Comparison of ENCODE assay signal across 13 cellular contexts in the genomic region with DNA sequence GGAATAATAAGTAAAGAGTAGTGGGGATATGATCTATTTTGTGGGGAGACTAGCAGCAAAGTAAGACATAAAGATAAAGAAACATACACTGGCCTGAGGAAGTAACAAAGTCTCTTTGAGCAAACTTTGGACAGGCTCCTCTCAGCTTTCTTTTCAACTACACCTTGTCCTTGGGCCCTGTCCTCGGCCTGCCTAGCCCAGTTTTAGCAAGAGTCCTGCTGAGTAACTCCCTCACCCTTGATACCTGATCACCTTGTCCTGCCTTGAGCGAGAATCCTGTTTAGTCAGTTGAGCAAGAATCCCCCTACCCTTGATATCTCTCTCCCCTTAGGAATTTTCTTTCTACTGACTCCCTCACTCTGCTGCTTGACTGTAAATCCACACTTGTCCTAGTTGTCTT. TPM values are rescaled to one million over a fixed set of nuclear protein-coding genes. Genes with fewer than 3 reads are reported as not detected.
DNase-seq lines count a peak whose midpoint lies in the region; ATAC-seq and TF ChIP-seq lines count a peak whose summit lies in the region.
"Had no signal": no experiment of that assay in that cellular context is flagged by ENCODE, and none has a peak within 500 bp of the region (broad histone marks: within the 10 kb centered on the region; RNA-seq: fewer than 3 reads in every experiment).

No MANE protein-coding gene starts in this region.

- peak overlapping the region; percentile 53 for H3K4me3 Mint-ChIP-seq in activated T-cell treated with anti-CD3 and anti-CD28 coated beads, Interleukin-2, amount 50 U/mL, for 4 hours
- H3K4me3 Mint-ChIP-seq in activated CD4-positive, alpha-beta memory T cell treated with anti-CD3 and anti-CD28 coated beads for 36 hours: peak overlapping the region; percentile 24

- POLR2A ChIA-PET in activated CD4-positive, alpha-beta memory T cell treated with anti-CD3 and anti-CD28 coated beads for 36 hours (lab: Charles Lee): interaction anchor here (2.4 kb wide), 1 partner anchor 29 kb away, joined by 16 read pairs; a partner anchor contains a TSS
- POLR2A ChIA-PET in RWPE1 (lab: Yijun Ruan, JAX; ENCODE audit: low non-redundant PET): no interaction called here

- no peak for ATAC-seq in activated T-cell treated with anti-CD3 and anti-CD28 coated beads, Interleukin-2, amount 50 U/mL, for 4 hours
- no peak for ATAC-seq in lower lobe of right lung

- H3K9me3 Mint-ChIP-seq in activated T-cell treated with anti-CD3 and anti-CD28 coated beads, Interleukin-2, amount 50 U/mL, for 4 hours: no peaks in the 10 kb centered on the region
- no peaks in the 10 kb centered on the region for H3K9me3 Mint-ChIP-seq in activated CD4-positive, alpha-beta memory T cell treated with anti-CD3 and anti-CD28 coated beads for 36 hours

- H3K9me3 ChIP-seq in lower lobe of right lung (no peaks in the 10 kb centered on the region), subcutaneous abdominal adipose tissue (ENCODE audit: control insufficient read depth in 5 of 5, low read length in 5 of 5) (no peaks in the 10 kb centered on the region)
- H3K9me3 ChIP-seq: SK-N-SH had no signal

- CTCF ChIA-PET in activated CD4-positive, alpha-beta memory T cell treated with anti-CD3 and anti-CD28 coated beads for 36 hours (lab: Charles Lee): interaction anchor here (2.0 to 2.2 kb wide), 2 partner anchors 29 to 339 kb away, joined by 7 to 10 read pairs; a partner anchor contains a TSS
- CTCF ChIA-PET in RWPE1 (lab: Yijun Ruan, JAX): no interaction called here

- intact Hi-C loops in activated CD4-positive, alpha-beta memory T cell treated with anti-CD3 and anti-CD28 coated beads for 36 hours (cut with micrococcal nuclease): loop anchor here (5.0 to 10.0 kb wide), 5 partner anchors 68 to 1445 kb away; a partner anchor contains a TSS
- intact Hi-C loops in lower lobe of right lung (cut with DNase I): no loop called here

- H3K4me3 ChIP-seq in lower lobe of right lung (peak overlapping the region; percentile 64), subcutaneous abdominal adipose tissue (ENCODE audit: low read depth in 1 of 5, low read length in 5 of 5) (no peak overlapping the region)

- H3K4me1 Mint-ChIP-seq in activated T-cell treated with anti-CD3 and anti-CD28 coated beads, Interleukin-2, amount 50 U/mL, for 4 hours (ENCODE audit: low read depth): peaks cover 34% of the 10 kb centered on the region
- H3K4me1 Mint-ChIP-seq in activated CD4-positive, alpha-beta memory T cell treated with anti-CD3 and anti-CD28 coated beads for 36 hours (ENCODE audit: low read depth): peaks cover 30% of the 10 kb centered on the region

- no peak for DNase-seq in activated T-cell treated with anti-CD3 and anti-CD28 coated beads, Interleukin-2, amount 50 U/mL, for 4 hours
- no peak for DNase-seq in activated T-cell treated with anti-CD3 and anti-CD28 coated beads, Interleukin-2, amount 50 U/mL, for 1 hour
- DNase-seq in activated CD4-positive, alpha-beta memory T cell treated with anti-CD3 and anti-CD28 coated beads for 36 hours: no peak
- DNase-seq in lower lobe of right lung: no peak
- no peak for DNase-seq in RWPE1 (ENCODE audit: low spot score)
- DNase-seq in A172 (ENCODE audit: low spot score): no peak
- DNase-seq in GDM1 (lab: John Stamatoyannopoulos, UW): no peak
- DNase-seq: DMS53, foreskin melanocyte, KG1, NCI-H187 treated with DMSO at 0.1 percent for 48 hours, SK-N-SH had no signal

- H3K27ac Mint-ChIP-seq in activated CD4-positive, alpha-beta memory T cell treated with anti-CD3 and anti-CD28 coated beads for 36 hours: peak overlapping the region; percentile 89

- TF ChIP-seq CTCF in lower lobe of right lung (IDR thresholded peaks at IDR 0.05) (no peak), RWPE1 (conservative IDR thresholded peaks at IDR 0.05; ENCODE audit: low read depth) (no peak)

- H3K36me3 ChIP-seq in lower lobe of right lung: no peaks in the 10 kb centered on the region
- peaks cover 0 to 7% (median 2%) of the 10 kb centered on the region in 5 donors for H3K36me3 ChIP-seq in subcutaneous abdominal adipose tissue (ENCODE audit: control insufficient read depth in 5 of 5, insufficient read depth in 5 of 5, low read length in 5 of 5)

- H3K27ac ChIP-seq in lower lobe of right lung (no peak overlapping the region), subcutaneous abdominal adipose tissue (ENCODE audit: low read depth, low read length) (peak overlapping the region; percentile 93), RWPE1 (no peak overlapping the region)

- no peaks in the 10 kb centered on the region for H3K27me3 ChIP-seq in lower lobe of right lung (ENCODE audit: low read depth)
- peaks cover 0 to 9% (median 0%) of the 10 kb centered on the region in 5 donors for H3K27me3 ChIP-seq in subcutaneous abdominal adipose tissue (ENCODE audit: control insufficient read depth in 5 of 5, insufficient read depth in 4 of 5, low read length in 5 of 5)

- H3K27me3 Mint-ChIP-seq in activated T-cell treated with anti-CD3 and anti-CD28 coated beads, Interleukin-2, amount 50 U/mL, for 4 hours (ENCODE audit: low read depth): no peaks in the 10 kb centered on the region
- H3K27me3 Mint-ChIP-seq in activated CD4-positive, alpha-beta memory T cell treated with anti-CD3 and anti-CD28 coated beads for 36 hours: no peaks in the 10 kb centered on the region

- H3K9ac ChIP-seq in subcutaneous abdominal adipose tissue (ENCODE audit: low read length in 5 of 5): no peak overlapping the region
- H3K9ac ChIP-seq: SK-N-SH had no signal

- peaks cover 3% of the 10 kb centered on the region for H3K36me3 Mint-ChIP-seq in activated T-cell treated with anti-CD3 and anti-CD28 coated beads, Interleukin-2, amount 50 U/mL, for 4 hours (ENCODE audit: insufficient read depth)
- peaks cover 7% of the 10 kb centered on the region for H3K36me3 Mint-ChIP-seq in activated CD4-positive, alpha-beta memory T cell treated with anti-CD3 and anti-CD28 coated beads for 36 hours

- H3K4me1 ChIP-seq in lower lobe of right lung (no peaks in the 10 kb centered on the region), subcutaneous abdominal adipose tissue (ENCODE audit: control insufficient read depth in 5 of 5, insufficient read depth in 5 of 5, low read length in 5 of 5) (peaks cover 0 to 18% (median 7%) of the 10 kb centered on the region in 5 donors)

RNA-seq across cellular contexts. Expression of a gene that starts 11.5 kb away (rescaled TPM):
- 10 to 100 TPM; 25.3 to 28.7 (median 26.5) TPM for total RNA-seq in activated T-cell treated with anti-CD3 and anti-CD28 coated beads, Interleukin-2, amount 50 U/mL, for 4 hours
- total RNA-seq in activated CD4-positive, alpha-beta memory T cell treated with anti-CD3 and anti-CD28 coated beads for 36 hours: 10 to 100 TPM; 32.5 to 33.8 TPM
- 62.1 TPM for total RNA-seq in lower lobe of right lung
- total RNA-seq in A172 (2014; rRNA removed; shearing (Covaris generic)): 47.8 and 49.7 TPM in 2 replicates

RNA-seq across cellular contexts. Expression of a gene that starts 11.8 kb away (rescaled TPM):
- total RNA-seq in activated T-cell treated with anti-CD3 and anti-CD28 coated beads, Interleukin-2, amount 50 U/mL, for 4 hours: 10 to 100 TPM; 49.6 to 70.8 (median 62.4) TPM
- total RNA-seq in activated CD4-positive, alpha-beta memory T cell treated with anti-CD3 and anti-CD28 coated beads for 36 hours: 10 to 100 TPM; 40.4 to 43.6 TPM
- total RNA-seq in lower lobe of right lung: 51.1 TPM
- total RNA-seq in A172 (2014; rRNA removed; shearing (Covaris generic)): 33.6 and 40.4 TPM in 2 replicates

RNA-seq across cellular contexts. Expression of a gene that starts 28.7 kb away (rescaled TPM):
- total RNA-seq in activated T-cell treated with anti-CD3 and anti-CD28 coated beads, Interleukin-2, amount 50 U/mL, for 4 hours: 100 to 1,000 TPM; 451 to 525 (median 514) TPM
- 100 to 1,000 TPM; 364 to 420 TPM for total RNA-seq in activated CD4-positive, alpha-beta memory T cell treated with anti-CD3 and anti-CD28 coated beads for 36 hours
- total RNA-seq in lower lobe of right lung: 154 TPM
- 859 and 1,447 TPM in 2 replicates for total RNA-seq in A172 (2014; rRNA removed; shearing (Covaris generic))

RNA-seq across cellular contexts. Expression of a gene that starts 33.5 kb away (rescaled TPM):
- total RNA-seq in activated T-cell treated with anti-CD3 and anti-CD28 coated beads, Interleukin-2, amount 50 U/mL, for 4 hours: 1 to 10 TPM in 2 of 3 donors, under 1 TPM in 1; 0.61 to 3.4 (median 2.3) TPM
- total RNA-seq in activated CD4-positive, alpha-beta memory T cell treated with anti-CD3 and anti-CD28 coated beads for 36 hours: under 1 TPM; 0.21 to 0.58 TPM
- 62.8 TPM for total RNA-seq in lower lobe of right lung
- total RNA-seq in A172 (2014; rRNA removed; shearing (Covaris generic)): not detected in 2 replicates
